In genomic region chr18:23740105-23740830, GRCh38 we compare ENCODE assay signal across 1 cellular context.
A peak's percentile ranks its signal among the peaks of the same experiment; 100 is the strongest.
TF ChIP-seq lines count a peak whose summit lies in the region.

No MANE protein-coding gene starts in this region.

TF ChIP-seq in Ishikawa, 13 proteins besides CTCF, POLR2A, EP300 and RAD21:
- no peak for TF ChIP-seq REST (IDR thresholded peaks at IDR 0.05; ENCODE audit: low read depth)
- TF ChIP-seq TEAD4 (IDR thresholded peaks at IDR 0.05), result no peak
- TF ChIP-seq CREB1 (IDR thresholded peaks at IDR 0.05; ENCODE audit: low read depth), result no peak
- TF ChIP-seq TAF1 (IDR thresholded peaks at IDR 0.05; ENCODE audit: low read depth), result no peak
- TF ChIP-seq MAX (IDR thresholded peaks at IDR 0.05), result no peak
- peak; percentile 66 for TF ChIP-seq NFIC (IDR thresholded peaks at IDR 0.05)
- TF ChIP-seq YY1 (IDR thresholded peaks at IDR 0.05; ENCODE audit: low read depth), result no peak
- no peak for TF ChIP-seq TCF12 (IDR thresholded peaks at IDR 0.05; ENCODE audit: low read depth)
- TF ChIP-seq CEBPB (IDR thresholded peaks at IDR 0.05), result no peak
TF ChIP-seq in Ishikawa: peak in this region for 1.
